Comparison of ENCODE assay signal across 19 cellular contexts in genomic region chr9:36880075-36880474, GRCh38.
DNase-seq lines count a peak whose midpoint lies in the region; ATAC-seq, FAIRE-seq and TF ChIP-seq lines count a peak whose summit lies in the region.
"Had no signal": no experiment of that assay in that cellular context is flagged by ENCODE, and none has a peak within 500 bp of the region (broad histone marks: within the 10 kb centered on the region; RNA-seq: fewer than 3 reads in every experiment).

No MANE protein-coding gene starts in this region.

- H2BK5ac ChIP-seq in neuronal stem cell (ENCODE audit: low read length), result no peak overlapping the region

- H3K4ac ChIP-seq in neuronal stem cell (ENCODE audit: low read length), result no peak overlapping the region

- peaks cover 3 to 4% of the 10 kb centered on the region in 2 donors for H3K4me1 ChIP-seq in neuronal stem cell (ENCODE audit: control insufficient read depth in 2 of 2, insufficient read depth in 1 of 2, low read depth in 1 of 2, low read length in 2 of 2)
- H3K4me1 ChIP-seq: Caco-2 had no signal

- peaks cover 85% of the 10 kb centered on the region for H3K4me1 Mint-ChIP-seq in stimulated activated memory B cell treated with anti-CD40 and anti-IgM and Interleukin-4, amounts not matched to agents 10 μg/mL and 1 μg/mL and 100 μg/mL, for 72 hours
- H3K4me1 Mint-ChIP-seq: CD4-positive, CD25-positive, alpha-beta regulatory T cell; CD8-positive, alpha-beta memory T cell; GM23338 had no signal

- peaks cover 0 to 2% (median 0%) of the 10 kb centered on the region in 3 experiments for H3K27me3 ChIP-seq in neuronal stem cell (ENCODE audit: control insufficient read depth in 3 of 3, insufficient read depth in 3 of 3, low read depth in 1 of 3, low read length in 3 of 3)
- H3K27me3 ChIP-seq: BLaER1 treated with 17β-estradiol and CSF1 and Interleukin-3, amounts not matched to agents 10 nM and 100 nM had no signal

- no CpG with 5 or more reads among the region's 12 CpGs for WGBS in neuronal stem cell (ENCODE audit: extremely low coverage in 2 of 2, insufficient read length in 2 of 2, insufficient replicate concordance in 1 of 2), 2 donors

- ATAC-seq in stimulated activated memory B cell treated with anti-CD40 and anti-IgM and Interleukin-4, amounts not matched to agents 10 μg/mL and 1 μg/mL and 100 μg/mL, for 72 hours, result no peak
- ATAC-seq in HG02571 (IDR thresholded peaks at IDR 0.05; ENCODE audit: unreplicated experiment), result no peak
- ATAC-seq in esophagus mucosa, result no peak
- ATAC-seq in HG02981 (IDR thresholded peaks at IDR 0.05; ENCODE audit: unreplicated experiment), result no peak
- ATAC-seq: GM23338 had no signal

- H2BK120ac ChIP-seq in neuronal stem cell (ENCODE audit: low read depth, low read length), result no peak overlapping the region

- no peak overlapping the region for H2AK5ac ChIP-seq in neuronal stem cell (ENCODE audit: low read depth, low read length)

- peak overlapping the region; percentile 79 for H3K27ac Mint-ChIP-seq in stimulated activated memory B cell treated with anti-CD40 and anti-IgM and Interleukin-4, amounts not matched to agents 10 μg/mL and 1 μg/mL and 100 μg/mL, for 72 hours
- H3K27ac Mint-ChIP-seq: CD4-positive, CD25-positive, alpha-beta regulatory T cell; CD8-positive, alpha-beta memory T cell; GM23338 had no signal

- H4K91ac ChIP-seq in neuronal stem cell (ENCODE audit: low read depth, low read length, poor library complexity), result no peak overlapping the region

- H3K14ac ChIP-seq in neuronal stem cell (ENCODE audit: low read length), result no peak overlapping the region

- H3K4me3 Mint-ChIP-seq in stimulated activated memory B cell treated with anti-CD40 and anti-IgM and Interleukin-4, amounts not matched to agents 10 μg/mL and 1 μg/mL and 100 μg/mL, for 72 hours, result no peak overlapping the region
- H3K4me3 Mint-ChIP-seq: CD4-positive, CD25-positive, alpha-beta regulatory T cell; CD8-positive, alpha-beta memory T cell; GM23338 had no signal

- no peak overlapping the region for H4K8ac ChIP-seq in neuronal stem cell (ENCODE audit: low read depth, low read length)

- H2BK15ac ChIP-seq in neuronal stem cell (ENCODE audit: low read length), result no peak overlapping the region

- H3K9ac ChIP-seq in neuronal stem cell (ENCODE audit: low read depth, low read length, poor library complexity), result no peak overlapping the region
- H3K9ac ChIP-seq: BLaER1 treated with 17β-estradiol and CSF1 and Interleukin-3, amounts not matched to agents 10 nM and 100 nM had no signal

- peak overlapping the region; percentile 77 for H3K23ac ChIP-seq in neuronal stem cell (ENCODE audit: low read depth, low read length, poor library complexity)

- no peak overlapping the region for H3K4me3 ChIP-seq in neuronal stem cell (ENCODE audit: low read length in 2 of 2)
- H3K4me3 ChIP-seq: BLaER1 treated with 17β-estradiol and CSF1 and Interleukin-3, amounts not matched to agents 10 nM and 100 nM; GM23338 had no signal

- no peaks in the 10 kb centered on the region for H3K27me3 Mint-ChIP-seq in stimulated activated memory B cell treated with anti-CD40 and anti-IgM and Interleukin-4, amounts not matched to agents 10 μg/mL and 1 μg/mL and 100 μg/mL, for 72 hours

- no peak overlapping the region for H3K4me2 ChIP-seq in neuronal stem cell (ENCODE audit: insufficient read depth, low read length, poor library complexity, severe bottlenecking)
- H3K4me2 ChIP-seq: GM23338 had no signal

- no peak overlapping the region for H3K27ac ChIP-seq in neuronal stem cell (replicated peaks; ENCODE audit: low read length)
- H3K27ac ChIP-seq: BLaER1 treated with 17β-estradiol and CSF1 and Interleukin-3, amounts not matched to agents 10 nM and 100 nM had no signal

- peak; percentile 73 for FAIRE-seq in GM12892 (lab: Jason Lieb, UNC)
- FAIRE-seq: D721Med, H54 had no signal

- peak overlapping the region; percentile 30 for H3K18ac ChIP-seq in neuronal stem cell (ENCODE audit: low read length)

- no peaks in the 10 kb centered on the region for H3K79me1 ChIP-seq in neuronal stem cell (ENCODE audit: low read depth, low read length)

- TF ChIP-seq POLR2A in GM12892 (IDR thresholded peaks at IDR 0.05; ENCODE audit: low read depth, low read length), result no peak

- H2AFZ ChIP-seq in neuronal stem cell (ENCODE audit: low read length), result no peak overlapping the region
- H2AFZ ChIP-seq: GM23338 had no signal

- peak overlapping the region; percentile 61 for H2BK12ac ChIP-seq in neuronal stem cell (ENCODE audit: low read length)

- no peaks in the 10 kb centered on the region for H3K9me3 Mint-ChIP-seq in stimulated activated memory B cell treated with anti-CD40 and anti-IgM and Interleukin-4, amounts not matched to agents 10 μg/mL and 1 μg/mL and 100 μg/mL, for 72 hours
- H3K9me3 Mint-ChIP-seq: CD4-positive, CD25-positive, alpha-beta regulatory T cell had no signal

- H3K9me3 ChIP-seq in neuronal stem cell (replicated peaks in 1 of 2; ENCODE audit: control insufficient read depth in 2 of 2, insufficient read depth in 1 of 2, low read depth in 1 of 2, low read length in 2 of 2), result peaks cover 0 to 5% of the 10 kb centered on the region in 2 donors
- H3K9me3 ChIP-seq: BLaER1 treated with 17β-estradiol and CSF1 and Interleukin-3, amounts not matched to agents 10 nM and 100 nM; Caco-2 had no signal

- peaks cover 0 to 44% of the 10 kb centered on the region in 2 donors for H3K36me3 ChIP-seq in neuronal stem cell (replicated peaks in 1 of 2; ENCODE audit: control insufficient read depth in 2 of 2, insufficient read depth in 2 of 2, low read length in 2 of 2)

- DNase-seq in GM12892 (ENCODE audit: insufficient read length), result no peak
- no peak for DNase-seq in neuronal stem cell (ENCODE audit: low spot score)
- no peak for DNase-seq in HUDEP-2 (lab: John Stamatoyannopoulos, UW; ENCODE audit: unreplicated experiment in 76 of 76)
- DNase-seq: 8988T; Caco-2; CD4-positive, CD25-positive, alpha-beta regulatory T cell; CD8-positive, alpha-beta memory T cell; DMS153; DMS79; GDM1; HCEC 1CT had no signal

- peaks cover 67% of the 10 kb centered on the region for H3K36me3 Mint-ChIP-seq in stimulated activated memory B cell treated with anti-CD40 and anti-IgM and Interleukin-4, amounts not matched to agents 10 μg/mL and 1 μg/mL and 100 μg/mL, for 72 hours
- H3K36me3 Mint-ChIP-seq: CD4-positive, CD25-positive, alpha-beta regulatory T cell had no signal
